ENCODE assay signal across 21 cellular contexts in genomic region chr20:10868299-10868698, GRCh38.
DNase-seq lines count a peak whose midpoint lies in the region; ATAC-seq, FAIRE-seq and TF ChIP-seq lines count a peak whose summit lies in the region.
"Had no signal": no experiment of that assay in that cellular context is flagged by ENCODE, and none has a peak within 500 bp of the region (broad histone marks: within the 10 kb centered on the region; RNA-seq: fewer than 3 reads in every experiment).

No MANE protein-coding gene starts in this region.

- ATAC-seq in A549 (no peak), pancreas (peak; percentile 51 to 80 (median 60)), GM21737 (IDR thresholded peaks at IDR 0.05; ENCODE audit: unreplicated experiment) (no peak)
- ATAC-seq: GM23338, HCT116 had no signal

- CTCF ChIA-PET in A549 (lab: Yijun Ruan, JAX) = no interaction called here

- H3K36me3 ChIP-seq in pancreas = no peaks in the 10 kb centered on the region

- TF ChIP-seq EP300 in A549 (IDR thresholded peaks at IDR 0.05) = no peak

- TF ChIP-seq POLR2A in A549 (IDR thresholded peaks at IDR 0.05; ENCODE audit: low read length) = no peak

- no peak for DNase-seq in A549 (ENCODE audit: low read depth in 1 of 2, low spot score in 1 of 2)
- DNase-seq in NCI-H1105 (lab: John Stamatoyannopoulos, UW) = peak; percentile 20
- DNase-seq in NCI-H69 (lab: John Stamatoyannopoulos, UW) = peak; percentile 11
- DNase-seq in pancreas = peak in 2 of 6 donors; percentile 34 to 49
- DNase-seq in LoVo (ENCODE audit: low spot score) = no peak
- DNase-seq: AML-193; Caco-2; CD4-positive, alpha-beta T cell; H7; HFFc6; IMR-90 had no signal

- no peak overlapping the region for H3K4me3 ChIP-seq in A549
- no peak overlapping the region for H3K4me3 ChIP-seq in pancreas
- H3K4me3 ChIP-seq: GM23338 had no signal

- H3K4me1 ChIP-seq in A549 (peaks cover 15% of the 10 kb centered on the region), pancreas (peaks cover 25% of the 10 kb centered on the region in 3 donors)

- TF ChIP-seq CTCF in A549 (IDR thresholded peaks at IDR 0.05) (no peak), pancreas (IDR thresholded peaks at IDR 0.05) (no peak)

- POLR2A ChIA-PET in A549 (lab: Yijun Ruan, JAX) = no interaction called here

- TF ChIP-seq RAD21 in A549 (conservative IDR thresholded peaks at IDR 0.05 in 1 of 2, IDR thresholded peaks at IDR 0.05 in 1 of 2) = no peak

- no peak overlapping the region for H3K4me2 ChIP-seq in A549
- H3K4me2 ChIP-seq: GM23338 had no signal

- no peaks in the 10 kb centered on the region for H3K27me3 ChIP-seq in pancreas

- H3K9me3 ChIP-seq in A549 (no peaks in the 10 kb centered on the region), pancreas (no peaks in the 10 kb centered on the region)
- H3K9me3 ChIP-seq: Caco-2 had no signal

- 88% methylated on average over 3 of the region's 3 CpGs for WGBS in A549 (ENCODE audit: missing lambda C conversion rate)
- WGBS in pancreas, 2 donors = 47 to 56% methylated on average over 3 of the region's 3 CpGs

- intact Hi-C loops in pancreas (cut with DNase I) = no loop called here

- FAIRE-seq in A549 (lab: Jason Lieb, UNC) = peak; percentile 7
- FAIRE-seq in pancreas (lab: Jason Lieb, UNC) = no peak
- FAIRE-seq: A204.1, D721Med, G401.6, GM12891, GM19239, HTR-8/SVneo had no signal

- H3K27ac ChIP-seq in A549 (no peak overlapping the region), pancreas (no peak overlapping the region)
- H3K27ac ChIP-seq: C4-2B had no signal

TF ChIP-seq in A549, 52 proteins besides CTCF, POLR2A, EP300 and RAD21:
- TF ChIP-seq CEBPB (IDR thresholded peaks at IDR 0.05) = no peak
- TF ChIP-seq CBX2 (IDR thresholded peaks at IDR 0.05; ENCODE audit: borderline replicate concordance, low read depth) = no peak
- TF ChIP-seq SMC3 (IDR thresholded peaks at IDR 0.05) = no peak
- TF ChIP-seq EHMT2 (IDR thresholded peaks at IDR 0.05; ENCODE audit: low read depth) = no peak
TF ChIP-seq in A549: peak in this region for 0.

Comparison
In these comparisons a context has a peak if more than half of its experiments do, and no peak if none do; other contexts are left out.
1. ATAC-seq: peak in pancreas (4 of 4); none in A549 (0 of 2) and GM21737 (single experiment).
2. DNase-seq: peak in NCI-H1105 (single experiment) and NCI-H69 (single experiment); none in A549 (0 of 2) and LoVo (single experiment).